In the genomic region with DNA sequence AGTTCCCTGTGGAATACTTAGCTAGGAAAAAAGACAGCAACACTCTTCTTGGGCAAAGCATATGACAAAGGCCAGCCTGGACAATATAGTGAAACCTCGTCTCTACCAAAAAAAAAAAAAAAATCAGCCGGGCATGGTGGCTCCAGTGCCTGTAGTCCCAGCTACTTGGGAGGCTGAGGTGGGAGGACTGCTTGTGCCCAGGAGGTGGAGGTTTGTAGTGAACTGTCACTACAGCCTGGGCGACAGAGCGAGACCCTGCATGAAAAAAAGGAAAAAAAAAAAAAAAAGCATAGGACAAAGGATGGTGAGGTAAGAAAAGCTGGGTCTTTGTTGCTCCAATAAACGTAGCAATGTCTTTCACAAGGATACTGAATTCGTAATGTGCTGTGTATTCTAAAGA, we compare ENCODE assay signal across 1 cellular context.
TF ChIP-seq lines count a peak whose summit lies in the region.

No MANE protein-coding gene starts in this region.

TF ChIP-seq in HepG2, 621 proteins besides CTCF, POLR2A, EP300 and RAD21:
- TF ChIP-seq, protein P1, sequence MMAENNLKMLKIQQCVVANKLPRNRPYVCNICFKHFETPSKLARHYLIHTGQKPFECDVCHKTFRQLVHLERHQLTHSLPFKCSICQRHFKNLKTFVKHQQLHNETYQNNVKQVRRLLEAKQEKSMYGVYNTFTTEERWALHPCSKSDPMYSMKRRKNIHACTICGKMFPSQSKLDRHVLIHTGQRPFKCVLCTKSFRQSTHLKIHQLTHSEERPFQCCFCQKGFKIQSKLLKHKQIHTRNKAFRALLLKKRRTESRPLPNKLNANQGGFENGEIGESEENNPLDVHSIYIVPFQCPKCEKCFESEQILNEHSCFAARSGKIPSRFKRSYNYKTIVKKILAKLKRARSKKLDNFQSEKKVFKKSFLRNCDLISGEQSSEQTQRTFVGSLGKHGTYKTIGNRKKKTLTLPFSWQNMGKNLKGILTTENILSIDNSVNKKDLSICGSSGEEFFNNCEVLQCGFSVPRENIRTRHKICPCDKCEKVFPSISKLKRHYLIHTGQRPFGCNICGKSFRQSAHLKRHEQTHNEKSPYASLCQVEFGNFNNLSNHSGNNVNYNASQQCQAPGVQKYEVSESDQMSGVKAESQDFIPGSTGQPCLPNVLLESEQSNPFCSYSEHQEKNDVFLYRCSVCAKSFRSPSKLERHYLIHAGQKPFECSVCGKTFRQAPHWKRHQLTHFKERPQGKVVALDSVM (CRISPR knock-in tag; IDR thresholded peaks at IDR 0.05), result peak; percentile 85
- no peak for TF ChIP-seq ZNF569 (CRISPR knock-in tag; IDR thresholded peaks at IDR 0.05; ENCODE audit: borderline replicate concordance)
